ENCODE assay signal across 1 cellular context in genomic region chr14:104639889-104640548, GRCh38.
A peak's percentile ranks its signal among the peaks of the same experiment; 100 is the strongest.
TF ChIP-seq lines count a peak whose summit lies in the region.

No MANE protein-coding gene starts in this region.

TF ChIP-seq in GM12878, 131 proteins besides CTCF, POLR2A, EP300 and RAD21 (continued from another document):
- TF ChIP-seq USF2 (IDR thresholded peaks at IDR 0.05; ENCODE audit: borderline replicate concordance, low read depth, low read length) = no peak
- 0 out of 4 replicates have a peak, but pooled peaks have one; percentile 19 to 31 for TF ChIP-seq BHLHE40 (IDR thresholded peaks at IDR 0.05; ENCODE audit: borderline replicate concordance in 1 of 2, low read depth in 2 of 2, low read length in 1 of 2)
